ENCODE assay signal across 16 cellular contexts in the genomic region with DNA sequence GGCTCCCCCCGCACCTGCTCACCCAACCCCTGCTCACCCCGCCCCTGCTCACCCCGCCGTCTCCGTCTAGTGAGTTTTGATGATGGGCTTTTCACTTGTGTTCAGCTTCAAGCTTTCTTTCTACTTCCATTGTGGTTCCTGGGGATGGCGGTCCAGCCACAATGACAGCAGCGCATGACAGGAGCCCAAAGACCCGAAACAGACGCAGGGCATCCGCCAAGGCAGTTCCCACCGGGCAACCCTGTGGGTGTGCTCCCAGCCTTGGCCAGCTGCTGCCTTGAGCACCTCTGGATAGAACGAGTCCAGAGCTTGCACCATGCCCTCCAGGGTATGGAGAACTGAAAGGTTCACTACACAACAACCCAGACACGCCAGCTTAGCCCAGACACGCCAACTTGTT.
A peak's percentile ranks its signal among the peaks of the same experiment; 100 is the strongest.
DNase-seq lines count a peak whose midpoint lies in the region; ATAC-seq and TF ChIP-seq lines count a peak whose summit lies in the region.
"Had no signal": no experiment of that assay in that cellular context is flagged by ENCODE, and none has a peak within 500 bp of the region (broad histone marks: within the 10 kb centered on the region; RNA-seq: fewer than 3 reads in every experiment).

No MANE protein-coding gene starts in this region.

- no peak for TF ChIP-seq CTCF in epithelial cell of esophagus (IDR thresholded peaks at IDR 0.05; ENCODE audit: insufficient read depth, low read depth, low read length, missing control alignments)

- H3K36me3 Mint-ChIP-seq in activated CD4-positive, alpha-beta T cell treated with anti-CD3 and anti-CD28 coated beads, Interleukin-2, amount 10 ng/mL, durations not matched to agents 24 days and 14 days (ENCODE audit: low read depth): peaks cover 77% of the 10 kb centered on the region
- peaks cover 76% of the 10 kb centered on the region for H3K36me3 Mint-ChIP-seq in stimulated activated naive CD8-positive, alpha-beta T cell treated with anti-CD3 and anti-CD28 coated beads, Interleukin-15, Interleukin-2, amounts not matched to agents 100 ng/mL and 50 ng/mL, for 24 hours (ENCODE audit: low read depth)

- no peak for ATAC-seq in stimulated activated naive CD8-positive, alpha-beta T cell treated with anti-CD3 and anti-CD28 coated beads, Interleukin-15, amount 100 ng/mL, for 72 hours
- ATAC-seq: body of pancreas had no signal

- no peak for DNase-seq in activated CD4-positive, alpha-beta T cell treated with anti-CD3 and anti-CD28 coated beads, Interleukin-2, amount 10 ng/mL, durations not matched to agents 24 days and 14 days
- DNase-seq in activated CD4-positive, alpha-beta T cell treated with anti-CD3 and anti-CD28 coated beads for 48 hours: no peak
- no peak for DNase-seq in stimulated activated naive CD8-positive, alpha-beta T cell treated with anti-CD3 and anti-CD28 coated beads, Interleukin-15, amount 100 ng/mL, for 72 hours
- DNase-seq in epithelial cell of esophagus (ENCODE audit: low read depth): peak; percentile 38
- DNase-seq in NCI-H1417 treated with DMSO at 0.1 percent for 48 hours (lab: John Stamatoyannopoulos, UW): no peak
- no peak for DNase-seq in midbrain (lab: John Stamatoyannopoulos, UW)
- no peak for DNase-seq in stimulated activated CD4-positive, alpha-beta T cell treated with anti-CD3 and anti-CD28 coated beads, Interleukin-1b, Interleukin-23, amount 100 ng/mL, for 48 hours
- DNase-seq: HFFc6, NCI-H2081 treated with DMSO at 0.1 percent for 48 hours, NCI-H524 treated with DMSO at 0.1 percent for 48 hours had no signal

- intact Hi-C loops in activated CD4-positive, alpha-beta T cell treated with anti-CD3 and anti-CD28 coated beads, Interleukin-2, amount 10 ng/mL, durations not matched to agents 24 days and 14 days (cut with micrococcal nuclease): loop anchor here (10.0 kb wide), 1 partner anchor 294 kb away; no protein-coding TSS in a partner anchor

- no peaks in the 10 kb centered on the region for H3K9me3 Mint-ChIP-seq in activated CD4-positive, alpha-beta T cell treated with anti-CD3 and anti-CD28 coated beads, Interleukin-2, amount 10 ng/mL, durations not matched to agents 24 days and 14 days
- H3K9me3 Mint-ChIP-seq in stimulated activated naive CD8-positive, alpha-beta T cell treated with anti-CD3 and anti-CD28 coated beads, Interleukin-15, Interleukin-2, amounts not matched to agents 100 ng/mL and 50 ng/mL, for 24 hours: no peaks in the 10 kb centered on the region
- H3K9me3 Mint-ChIP-seq in stimulated activated naive CD8-positive, alpha-beta T cell treated with anti-CD3 and anti-CD28 coated beads, Interleukin-15, amount 100 ng/mL, for 72 hours: no peaks in the 10 kb centered on the region
- H3K9me3 Mint-ChIP-seq: HFFc6 had no signal

- no peak overlapping the region for H3K4me3 ChIP-seq in epithelial cell of esophagus (ENCODE audit: low read length)
- H3K4me3 ChIP-seq: body of pancreas, SK-N-MC, skin epidermis, suprapubic skin had no signal

- no peaks in the 10 kb centered on the region for H3K27me3 Mint-ChIP-seq in activated CD4-positive, alpha-beta T cell treated with anti-CD3 and anti-CD28 coated beads, Interleukin-2, amount 10 ng/mL, durations not matched to agents 24 days and 14 days
- no peaks in the 10 kb centered on the region for H3K27me3 Mint-ChIP-seq in stimulated activated naive CD8-positive, alpha-beta T cell treated with anti-CD3 and anti-CD28 coated beads, Interleukin-15, Interleukin-2, amounts not matched to agents 100 ng/mL and 50 ng/mL, for 24 hours
- no peaks in the 10 kb centered on the region for H3K27me3 Mint-ChIP-seq in stimulated activated naive CD8-positive, alpha-beta T cell treated with anti-CD3 and anti-CD28 coated beads, Interleukin-15, amount 100 ng/mL, for 72 hours
- H3K27me3 Mint-ChIP-seq: T-helper 17 cell had no signal

- peaks cover 58% of the 10 kb centered on the region for H3K4me1 Mint-ChIP-seq in activated CD4-positive, alpha-beta T cell treated with anti-CD3 and anti-CD28 coated beads, Interleukin-2, amount 10 ng/mL, durations not matched to agents 24 days and 14 days
- peaks cover 77% of the 10 kb centered on the region for H3K4me1 Mint-ChIP-seq in stimulated activated naive CD8-positive, alpha-beta T cell treated with anti-CD3 and anti-CD28 coated beads, Interleukin-15, Interleukin-2, amounts not matched to agents 100 ng/mL and 50 ng/mL, for 24 hours (ENCODE audit: low read depth)
- H3K4me1 Mint-ChIP-seq in stimulated activated naive CD8-positive, alpha-beta T cell treated with anti-CD3 and anti-CD28 coated beads, Interleukin-15, amount 100 ng/mL, for 72 hours: peaks cover 85% of the 10 kb centered on the region

- peak overlapping the region; percentile 63 for H3K27ac Mint-ChIP-seq in activated CD4-positive, alpha-beta T cell treated with anti-CD3 and anti-CD28 coated beads, Interleukin-2, amount 10 ng/mL, durations not matched to agents 24 days and 14 days
- H3K27ac Mint-ChIP-seq in stimulated activated naive CD8-positive, alpha-beta T cell treated with anti-CD3 and anti-CD28 coated beads, Interleukin-15, Interleukin-2, amounts not matched to agents 100 ng/mL and 50 ng/mL, for 24 hours: peak overlapping the region; percentile 45
- H3K27ac Mint-ChIP-seq in stimulated activated naive CD8-positive, alpha-beta T cell treated with anti-CD3 and anti-CD28 coated beads, Interleukin-15, amount 100 ng/mL, for 72 hours: peak overlapping the region in 1 of 2 donors; percentile 59
- H3K27ac Mint-ChIP-seq: HFFc6, T-helper 17 cell had no signal

- no peak overlapping the region for H3K4me3 Mint-ChIP-seq in activated CD4-positive, alpha-beta T cell treated with anti-CD3 and anti-CD28 coated beads, Interleukin-2, amount 10 ng/mL, durations not matched to agents 24 days and 14 days
- peak overlapping the region; percentile 17 for H3K4me3 Mint-ChIP-seq in stimulated activated naive CD8-positive, alpha-beta T cell treated with anti-CD3 and anti-CD28 coated beads, Interleukin-15, Interleukin-2, amounts not matched to agents 100 ng/mL and 50 ng/mL, for 24 hours
- no peak overlapping the region for H3K4me3 Mint-ChIP-seq in stimulated activated naive CD8-positive, alpha-beta T cell treated with anti-CD3 and anti-CD28 coated beads, Interleukin-15, amount 100 ng/mL, for 72 hours
- H3K4me3 Mint-ChIP-seq: HFFc6, T-helper 17 cell had no signal
